In genomic region chr4:183097251-183098079, GRCh38 we compare ENCODE assay signal across 8 cellular contexts. TPM values are rescaled to one million over a fixed set of nuclear protein-coding genes. Genes with fewer than 3 reads are reported as not detected.
DNase-seq lines count a peak whose midpoint lies in the region; ATAC-seq and TF ChIP-seq lines count a peak whose summit lies in the region.

No MANE protein-coding gene starts in this region.

- H3K4me3 ChIP-seq in BLaER1 treated with 17β-estradiol and CSF1 and Interleukin-3, amounts not matched to agents 10 nM and 100 nM, result peak overlapping the region; percentile 84 to 97 (median 88); a peak in 18 of 20 replicates
- H3K4me3 ChIP-seq in esophagus (ENCODE audit: low read depth in 1 of 2, low read length in 2 of 2), result peak overlapping the region; percentile 71 to 89

- 54 to 63% methylated on average over 47 of the region's 47 CpGs for WGBS in esophagus, 2 donors

- H3K9me3 ChIP-seq in BLaER1 treated with 17β-estradiol and CSF1 and Interleukin-3, amounts not matched to agents 10 nM and 100 nM (replicated peaks in 1 of 11), result no peaks in the 10 kb centered on the region; a peak in 1 of 22 replicates
- no peaks in the 10 kb centered on the region for H3K9me3 ChIP-seq in esophagus (ENCODE audit: control insufficient read depth in 2 of 2, insufficient read depth in 1 of 2, low read depth in 1 of 2, low read length in 1 of 2)

- peak; percentile 8 for DNase-seq in activated CD4-positive, alpha-beta T cell treated with anti-CD3 and anti-CD28 coated beads for 48 hours
- no peak for DNase-seq in neural crest cell (ENCODE audit: low read depth, low spot score)
- no peak for DNase-seq in effector CD4-positive, alpha-beta T cell

- peaks cover 25 to 58% (median 47%) of the 10 kb centered on the region in 11 experiments for H3K27me3 ChIP-seq in BLaER1 treated with 17β-estradiol and CSF1 and Interleukin-3, amounts not matched to agents 10 nM and 100 nM
- no peaks in the 10 kb centered on the region for H3K27me3 ChIP-seq in esophagus (ENCODE audit: control insufficient read depth in 1 of 2, insufficient read depth in 2 of 2, low read length in 2 of 2)

- no peaks in the 10 kb centered on the region for H3K9me3 Mint-ChIP-seq in neural crest cell

- H3K4me3 Mint-ChIP-seq in neural crest cell, result peak overlapping the region; percentile 88

- peak overlapping the region; percentile 79 to 99 (median 94) for H3K4me2 ChIP-seq in BLaER1 treated with 17β-estradiol and CSF1 and Interleukin-3, amounts not matched to agents 10 nM and 100 nM

- no peaks in the 10 kb centered on the region for H3K36me3 ChIP-seq in BLaER1 treated with 17β-estradiol and CSF1 and Interleukin-3, amounts not matched to agents 10 nM and 100 nM
- no peaks in the 10 kb centered on the region for H3K36me3 ChIP-seq in esophagus (ENCODE audit: control insufficient read depth in 2 of 2, insufficient read depth in 2 of 2, low read length in 1 of 2)

- peak overlapping the region in 10 of 11 experiments; percentile 83 to 92 (median 86); a peak in 17 of 22 replicates for H3K27ac ChIP-seq in BLaER1 treated with 17β-estradiol and CSF1 and Interleukin-3, amounts not matched to agents 10 nM and 100 nM
- H3K27ac ChIP-seq in esophagus (ENCODE audit: low read depth in 2 of 2, low read length in 1 of 2), result peak overlapping the region; percentile 95 to 96

- no peak overlapping the region for H3K27ac Mint-ChIP-seq in neural crest cell (ENCODE audit: unreplicated experiment)

- H3K4me1 ChIP-seq in BLaER1 treated with 17β-estradiol and CSF1 and Interleukin-3, amounts not matched to agents 10 nM and 100 nM, result peaks cover 19 to 39% (median 29%) of the 10 kb centered on the region in 10 experiments; a peak in 19 of 20 replicates
- peaks cover 1 to 2% of the 10 kb centered on the region in 2 donors for H3K4me1 ChIP-seq in esophagus (ENCODE audit: control insufficient read depth in 2 of 2, insufficient read depth in 2 of 2, low read length in 1 of 2)

- H3K27me3 Mint-ChIP-seq in neural crest cell (ENCODE audit: low read depth), result peaks cover 33% of the 10 kb centered on the region

- H3K9ac ChIP-seq in BLaER1 treated with 17β-estradiol and CSF1 and Interleukin-3, amounts not matched to agents 10 nM and 100 nM, result peak overlapping the region in 9 of 11 experiments; percentile 85 to 94 (median 88); a peak in 14 of 22 replicates

- H4K20me1 ChIP-seq in BLaER1 treated with 17β-estradiol and CSF1 and Interleukin-3, amounts not matched to agents 10 nM and 100 nM, result peaks cover 7 to 34% (median 25%) of the 10 kb centered on the region in 11 experiments; a peak in 20 of 22 replicates

- H3K4me1 Mint-ChIP-seq in neural crest cell, result peaks cover 34% of the 10 kb centered on the region

- TF ChIP-seq CTCF in neural crest cell (conservative IDR thresholded peaks at IDR 0.05), result no peak

- ATAC-seq in GM18861 (IDR thresholded peaks at IDR 0.05; ENCODE audit: unreplicated experiment) (no peak), HG02571 (IDR thresholded peaks at IDR 0.05; ENCODE audit: unreplicated experiment) (no peak), HG02885 (IDR thresholded peaks at IDR 0.05; ENCODE audit: poor library complexity, unreplicated experiment) (no peak)

- no peaks in the 10 kb centered on the region for H3K36me3 Mint-ChIP-seq in neural crest cell (ENCODE audit: low read depth)

RNA-seq across cellular contexts. Expression of gene WWC2, which starts 1.6 kb away (rescaled TPM):
- polyA plus RNA-seq in esophagus, result 1 to 10 TPM; 2.9 to 3.4 TPM
- total RNA-seq in neural crest cell, result 24.6 and 25.1 TPM in 2 replicates
